Comparison of ENCODE assay signal across 11 cellular contexts in the genomic region with DNA sequence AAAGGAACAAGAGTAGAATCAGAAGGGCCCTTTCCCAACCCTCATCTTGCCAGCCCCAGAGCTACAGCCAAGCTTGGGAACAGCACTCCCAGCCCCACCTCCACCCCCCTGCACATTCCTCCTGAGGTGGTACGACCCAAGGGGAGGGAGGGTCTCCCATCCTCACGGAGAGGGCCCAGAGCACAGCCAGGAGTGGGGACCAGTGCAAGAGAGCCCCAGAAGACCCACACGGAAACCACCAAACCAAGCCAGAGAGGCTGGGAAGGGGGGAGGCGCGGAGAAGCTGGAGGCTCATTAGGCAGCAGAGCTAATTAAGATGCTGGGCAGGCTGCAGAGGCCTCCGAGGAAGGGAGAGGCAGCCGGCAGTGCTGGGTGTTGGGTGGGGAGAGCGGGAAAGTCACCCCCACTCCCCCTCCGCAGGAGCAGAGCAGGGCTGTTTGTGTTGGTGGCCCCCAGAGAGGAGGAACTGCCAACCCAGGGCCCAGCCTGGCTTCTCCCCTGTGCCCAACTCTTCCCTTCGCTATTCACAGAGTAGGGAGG. TPM values are rescaled to one million over a fixed set of nuclear protein-coding genes. Genes with fewer than 3 reads are reported as not detected.
DNase-seq lines count a peak whose midpoint lies in the region; ATAC-seq and TF ChIP-seq lines count a peak whose summit lies in the region.
"Had no signal": no experiment of that assay in that cellular context is flagged by ENCODE, and none has a peak within 500 bp of the region (broad histone marks: within the 10 kb centered on the region; RNA-seq: fewer than 3 reads in every experiment).

No MANE protein-coding gene starts in this region.

- H3K27me3 ChIP-seq in Loucy (ENCODE audit: insufficient read depth, low read length, poor library complexity, severe bottlenecking) (no peaks in the 10 kb centered on the region), esophagus squamous epithelium (no peaks in the 10 kb centered on the region), osteoblast (ENCODE audit: insufficient read depth, low read length) (no peaks in the 10 kb centered on the region)

- intact Hi-C loops in esophagus squamous epithelium (cut with DNase I), result no loop called here

- H3K4me1 ChIP-seq in Loucy (ENCODE audit: insufficient read depth, low read length, poor library complexity, severe bottlenecking) (peaks cover 49% of the 10 kb centered on the region), esophagus squamous epithelium (peaks cover 29 to 58% (median 36%) of the 10 kb centered on the region in 3 donors), osteoblast (ENCODE audit: insufficient read depth, low read length) (peaks cover 21% of the 10 kb centered on the region)

- H3K27ac ChIP-seq in C4-2B (peak overlapping the region; percentile 75), esophagus squamous epithelium (peak overlapping the region in 3 of 4 donors; percentile 6 to 97 (median 95)), osteoblast (ENCODE audit: low read depth, low read length) (no peak overlapping the region)

- DNase-seq in esophagus squamous epithelium (lab: John Stamatoyannopoulos, UW), result no peak
- DNase-seq in osteoblast (ENCODE audit: insufficient read length, low spot score, missing footprints), result peak; percentile 60
- no peak for DNase-seq in NAMALWA (ENCODE audit: low spot score)
- no peak for DNase-seq in NCI-H1092 treated with DMSO at 0.1 percent for 48 hours (lab: John Stamatoyannopoulos, UW)
- DNase-seq: activated naive CD4-positive, alpha-beta T cell had no signal

- no peak for TF ChIP-seq POLR2A in esophagus squamous epithelium (IDR thresholded peaks at IDR 0.05)

- TF ChIP-seq CTCF in C4-2B (conservative IDR thresholded peaks at IDR 0.05) (no peak), Loucy (conservative IDR thresholded peaks at IDR 0.05; ENCODE audit: low read length) (no peak), esophagus squamous epithelium (IDR thresholded peaks at IDR 0.05) (no peak), osteoblast (IDR thresholded peaks at IDR 0.05; ENCODE audit: extremely low read depth, low read depth, low read length) (no peak)

- peaks cover 31% of the 10 kb centered on the region; the same call in 1 of the 2 replicates for H3K36me3 ChIP-seq in Loucy (ENCODE audit: insufficient read depth, low read length)
- peaks cover 0 to 39% (median 0%) of the 10 kb centered on the region in 3 donors for H3K36me3 ChIP-seq in esophagus squamous epithelium
- H3K36me3 ChIP-seq in osteoblast (ENCODE audit: insufficient read depth, low read length), result peaks cover 31% of the 10 kb centered on the region

- peak overlapping the region; percentile 96 for H3K9ac ChIP-seq in Loucy (ENCODE audit: low read depth, low read length, poor library complexity, severe bottlenecking)

- H3K9me3 ChIP-seq in Loucy (ENCODE audit: insufficient read depth, low read depth, low read length) (no peaks in the 10 kb centered on the region), esophagus squamous epithelium (no peaks in the 10 kb centered on the region), osteoblast (ENCODE audit: low read depth, low read length) (no peaks in the 10 kb centered on the region)

- 77 to 93% methylated on average over 3 to 8 of the region's 10 CpGs for WGBS in esophagus squamous epithelium, 2 donors

- H3K4me2 ChIP-seq in Loucy (ENCODE audit: low read depth, low read length, poor library complexity, severe bottlenecking) (peak overlapping the region; percentile 97), osteoblast (ENCODE audit: insufficient read depth, low read length) (peak overlapping the region; percentile 79)

- H2AFZ ChIP-seq in Loucy (ENCODE audit: low read length) (no peak overlapping the region), osteoblast (ENCODE audit: low read length) (no peak overlapping the region)

- H4K20me1 ChIP-seq in Loucy (ENCODE audit: insufficient read depth, low read length, poor library complexity, severe bottlenecking), result peaks cover 42% of the 10 kb centered on the region
- H4K20me1 ChIP-seq in osteoblast (ENCODE audit: insufficient read depth, low read length), result peaks cover 20% of the 10 kb centered on the region

- H3K4me3 ChIP-seq in Loucy (ENCODE audit: low read length, poor library complexity, severe bottlenecking), result peak overlapping the region; percentile 95
- no peak overlapping the region for H3K4me3 ChIP-seq in esophagus squamous epithelium
- no peak overlapping the region for H3K4me3 ChIP-seq in osteoblast (ENCODE audit: insufficient read depth, low read length)

- no peaks in the 10 kb centered on the region for H3K9me2 ChIP-seq in Loucy (replicated peaks; ENCODE audit: low read depth, low read length)

- peaks cover 3% of the 10 kb centered on the region; the same call in 1 of the 2 replicates for H3F3A ChIP-seq in Loucy (ENCODE audit: low read depth)

- H3K79me2 ChIP-seq in Loucy (ENCODE audit: insufficient read depth, low read length) (peaks cover 54% of the 10 kb centered on the region), osteoblast (ENCODE audit: insufficient read depth, low read length) (peaks cover 36% of the 10 kb centered on the region)

- ATAC-seq in GM19463 (IDR thresholded peaks at IDR 0.05; ENCODE audit: unreplicated experiment) (no peak), GM19395 (IDR thresholded peaks at IDR 0.05; ENCODE audit: unreplicated experiment) (no peak)

RNA-seq across cellular contexts. Expression of a gene that starts 2.4 kb away (rescaled TPM):
- total RNA-seq in esophagus squamous epithelium (1 to 10 TPM in 2 of 4 donors, under 1 TPM in 2; 0.53 to 3.6 (median 0.99) TPM), osteoblast (5.8 and 7.4 TPM in 2 replicates)

RNA-seq across cellular contexts. Expression of a gene that starts 5.0 kb away (rescaled TPM):
- total RNA-seq in esophagus squamous epithelium (1,000 to 10,000 TPM; 1,949 to 3,028 (median 2,392) TPM), osteoblast (1,279 and 1,302 TPM in 2 replicates)

RNA-seq across cellular contexts. Expression of a gene that starts 29.1 kb away (rescaled TPM):
- total RNA-seq in esophagus squamous epithelium, result not detected
- total RNA-seq in osteoblast, result not detected in 2 replicates
- total RNA-seq: fibroblast of villous mesenchyme, progenitor cell of endocrine pancreas had no signal

RNA-seq across cellular contexts. Expression of a gene that starts 30.7 kb away (rescaled TPM):
- total RNA-seq in esophagus squamous epithelium (under 1 TPM in 2 of 4 donors, not detected in 2; 0.18 to 0.19 TPM), osteoblast (under 0.01 TPM in 1 of 2 replicates, not detected in the other)
- total RNA-seq: fibroblast of villous mesenchyme, progenitor cell of endocrine pancreas had no signal

RNA-seq across cellular contexts. Expression of a gene that starts 43.6 kb away (rescaled TPM):
- total RNA-seq in esophagus squamous epithelium (1 to 10 TPM; 1.2 to 7.2 (median 4.6) TPM), osteoblast (2.9 and 3.8 TPM in 2 replicates)
